23 cellular contexts compared by ENCODE assay signal in the genomic region with DNA sequence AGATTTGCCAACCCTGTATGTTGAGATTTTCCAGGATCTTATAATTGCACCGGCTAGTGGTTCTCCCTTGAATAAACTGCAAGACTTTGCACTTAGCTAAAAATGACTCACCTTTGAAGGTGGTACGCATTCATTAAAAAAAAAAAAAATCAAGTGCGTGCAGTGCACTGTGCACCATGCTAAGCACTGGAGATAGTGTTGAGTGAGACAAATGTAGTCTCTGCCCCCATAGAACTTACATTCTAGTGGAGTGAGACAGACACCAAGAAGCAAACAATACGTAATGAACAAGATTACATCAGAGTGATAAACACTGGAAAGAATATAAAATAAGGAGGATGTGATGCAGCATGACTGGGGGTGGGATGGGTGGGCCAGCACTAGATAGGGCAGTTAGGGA.
"Had no signal": no experiment of that assay in that cellular context is flagged by ENCODE, and none has a peak within 500 bp of the region (broad histone marks: within the 10 kb centered on the region; RNA-seq: fewer than 3 reads in every experiment).

No MANE protein-coding gene starts in this region.

- H3K27ac Mint-ChIP-seq: IgD-negative memory B cell had no signal

- H3K9me3 ChIP-seq: SK-N-SH had no signal

- H3K27ac ChIP-seq: KMS-11, RWPE1 had no signal

- H3K27me3 Mint-ChIP-seq: IgD-negative memory B cell had no signal

- DNase-seq: Kasumi-1, MM.1S, NCI-H1092 treated with DMSO at 0.1 percent for 48 hours, NCI-H1436, NCI-H187, NCI-H2029, NCI-H2081 treated with DMSO at 0.1 percent for 48 hours, NCI-H2171, NCI-H226, NCI-H446, NCI-H510A, NCI-H524 treated with DMSO at 0.1 percent for 48 hours, NCI-H69, NCI-H774, PC-3, SHP77, SK-N-SH had no signal

- H3K4me3 ChIP-seq: K562 had no signal

- H3K4me3 Mint-ChIP-seq: IgD-negative memory B cell had no signal

- H3K9ac ChIP-seq: KMS-11, SK-N-SH had no signal

- ATAC-seq: HepG2, K562, Panc1, PC-3 had no signal
